Comparison of ENCODE assay signal across 19 cellular contexts in genomic region chr17:13751485-13751793, GRCh38.
"Had no signal": no experiment of that assay in that cellular context is flagged by ENCODE, and none has a peak within 500 bp of the region (broad histone marks: within the 10 kb centered on the region; RNA-seq: fewer than 3 reads in every experiment).

No MANE protein-coding gene starts in this region.

- H3K4me3 ChIP-seq: adrenal gland, dorsolateral prefrontal cortex, gastrocnemius medialis, heart right ventricle, lower lobe of right lung, tibial nerve had no signal

- H3K4me3 Mint-ChIP-seq: activated CD8-positive, alpha-beta T cell treated with anti-CD3 and anti-CD28 coated beads for 36 hours; activated naive CD4-positive, alpha-beta T cell treated with anti-CD3 and anti-CD28 coated beads, Interleukin-2, amount 50 U/mL, for 24 hours had no signal

- H3K27me3 Mint-ChIP-seq: activated naive CD4-positive, alpha-beta T cell treated with anti-CD3 and anti-CD28 coated beads, Interleukin-2, amount 50 U/mL, for 24 hours had no signal

- H3K9me3 Mint-ChIP-seq: activated CD8-positive, alpha-beta T cell treated with anti-CD3 and anti-CD28 coated beads for 36 hours; activated naive CD4-positive, alpha-beta T cell treated with anti-CD3 and anti-CD28 coated beads, Interleukin-2, amount 50 U/mL, for 24 hours had no signal

- H3K36me3 Mint-ChIP-seq: activated naive CD4-positive, alpha-beta T cell treated with anti-CD3 and anti-CD28 coated beads, Interleukin-2, amount 50 U/mL, for 24 hours had no signal

- DNase-seq: activated CD4-positive, alpha-beta T cell treated with anti-CD3 and anti-CD28 coated beads for 48 hours; activated CD8-positive, alpha-beta T cell treated with anti-CD3 and anti-CD28 coated beads for 36 hours; activated effector memory CD4-positive, alpha-beta T cell treated with anti-CD3 and anti-CD28 coated beads, Interleukin-2, amount 50 U/mL, for 16 hours; activated T-cell treated with anti-CD3 and anti-CD28 coated beads, Interleukin-2, amount 50 U/mL, for 48 hours; adrenal gland; dorsolateral prefrontal cortex; erythroblast; gastrocnemius medialis; heart right ventricle; left colon; lower lobe of right lung; retina; stimulated activated CD4-positive, alpha-beta T cell treated with anti-CD3 and anti-CD28 coated beads, Interleukin-15, amount 100 ng/mL, for 24 hours; stimulated activated CD4-positive, alpha-beta T cell treated with anti-CD3 and anti-CD28 coated beads, Interleukin-4, amount 100 ng/mL, for 1 hour; stimulated activated naive CD4-positive, alpha-beta T cell; substantia nigra had no signal

- H3K4me1 ChIP-seq: adrenal gland, gastrocnemius medialis, heart right ventricle, lower lobe of right lung, tibial nerve had no signal

- H3K27ac Mint-ChIP-seq: activated CD8-positive, alpha-beta T cell treated with anti-CD3 and anti-CD28 coated beads for 36 hours; activated naive CD4-positive, alpha-beta T cell treated with anti-CD3 and anti-CD28 coated beads, Interleukin-2, amount 50 U/mL, for 24 hours had no signal

- H3K4me1 Mint-ChIP-seq: activated naive CD4-positive, alpha-beta T cell treated with anti-CD3 and anti-CD28 coated beads, Interleukin-2, amount 50 U/mL, for 24 hours had no signal

- H3K9me3 ChIP-seq: adrenal gland, gastrocnemius medialis, lower lobe of right lung, neutrophil had no signal

- H3K27me3 ChIP-seq: adrenal gland, gastrocnemius medialis, heart right ventricle, neutrophil, tibial nerve had no signal

- H3K36me3 ChIP-seq: adrenal gland, gastrocnemius medialis, heart right ventricle, lower lobe of right lung, neutrophil, tibial nerve had no signal

- H3K27ac ChIP-seq: adrenal gland, dorsolateral prefrontal cortex, gastrocnemius medialis, heart right ventricle, lower lobe of right lung, neutrophil, tibial nerve had no signal
